Comparison of ENCODE assay signal across 22 cellular contexts in the genomic region with DNA sequence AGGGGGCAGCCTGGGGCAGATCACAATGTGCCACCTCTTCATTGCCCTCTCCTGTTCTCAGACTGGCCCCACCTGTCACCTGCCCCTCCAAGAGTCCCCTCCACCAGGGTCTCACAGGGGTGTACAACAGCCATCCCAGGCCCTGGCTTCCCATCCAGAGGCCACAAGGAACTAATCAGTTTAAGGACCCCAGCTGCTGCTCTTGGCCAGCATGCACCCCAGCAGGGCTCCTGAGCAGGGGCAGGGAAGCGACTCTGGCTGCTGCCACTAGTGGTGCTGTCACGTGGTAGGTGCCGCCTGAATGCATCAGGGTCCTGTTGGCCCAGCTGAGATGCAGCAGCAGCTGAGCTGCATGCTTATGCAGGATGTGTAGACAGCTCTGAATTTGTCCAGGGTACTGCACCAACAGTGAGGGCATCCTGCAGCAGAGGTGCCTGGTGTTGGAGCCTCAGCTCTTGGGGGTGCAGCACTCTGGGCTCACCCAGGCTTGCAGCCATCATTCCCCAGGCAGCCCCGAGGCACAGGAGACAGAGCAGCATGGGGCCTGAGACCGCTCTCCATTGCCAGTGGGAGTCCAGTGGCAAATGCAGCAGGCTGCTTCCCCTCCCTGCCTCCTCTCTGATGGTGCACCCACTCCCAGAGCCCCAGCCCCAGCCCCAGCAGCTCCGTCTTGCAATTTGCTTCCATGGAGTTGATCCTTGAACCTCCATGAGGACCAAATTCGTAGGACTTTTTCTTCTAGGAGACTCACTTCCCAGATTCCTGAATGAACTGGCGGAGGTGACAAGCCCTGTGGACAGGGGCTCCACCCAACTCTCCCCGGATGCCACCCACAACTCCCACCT.
"Had no signal": no experiment of that assay in that cellular context is flagged by ENCODE, and none has a peak within 500 bp of the region (broad histone marks: within the 10 kb centered on the region; RNA-seq: fewer than 3 reads in every experiment).

No MANE protein-coding gene starts in this region.

- H3K4me3 Mint-ChIP-seq: mesothelial cell of epicardium; natural killer cell; neural crest cell; stimulated activated naive B cell treated with anti-CD40 and anti-IgM and Interleukin-4, amounts not matched to agents 10 μg/mL and 1 μg/mL and 100 μg/mL, for 72 hours; stimulated activated naive CD8-positive, alpha-beta T cell treated with anti-CD3 and anti-CD28 coated beads, Interleukin-15, amount 100 ng/mL, for 72 hours had no signal

- H3K27me3 ChIP-seq: dorsolateral prefrontal cortex, testis, tibial nerve, upper lobe of right lung, vagina had no signal

- DNase-seq: cortex of kidney; dorsolateral prefrontal cortex; effector CD8-positive, alpha-beta T cell; foreskin melanocyte; heart left ventricle; hippocampal formation; natural killer cell; nucleus accumbens; psoas muscle; spleen; stimulated activated CD4-positive, alpha-beta T cell treated with anti-CD3 and anti-CD28 coated beads, Interleukin-15, amount 100 ng/mL, for 24 hours; stimulated activated CD4-positive, alpha-beta T cell treated with anti-CD3 and anti-CD28 coated beads, Interleukin-1b, Interleukin-23, amount 100 ng/mL, for 48 hours; stimulated activated CD4-positive, alpha-beta T cell treated with anti-CD3 and anti-CD28 coated beads, Interleukin-4, amount 100 ng/mL, for 24 hours; stimulated activated naive B cell treated with anti-CD40 and anti-IgM and Interleukin-4, amounts not matched to agents 10 μg/mL and 1 μg/mL and 100 μg/mL, for 72 hours; stimulated activated naive CD8-positive, alpha-beta T cell treated with anti-CD3 and anti-CD28 coated beads, Interleukin-15, amount 100 ng/mL, for 72 hours; testis; upper lobe of right lung had no signal

- H3K9ac ChIP-seq: parathyroid adenoma had no signal

- H3K27me3 Mint-ChIP-seq: stimulated activated naive CD8-positive, alpha-beta T cell treated with anti-CD3 and anti-CD28 coated beads, Interleukin-15, amount 100 ng/mL, for 72 hours had no signal

- H3K9me3 Mint-ChIP-seq: mesothelial cell of epicardium, natural killer cell, neural crest cell had no signal

- H3K9me3 ChIP-seq: heart left ventricle, psoas muscle, spleen, testis, tibial nerve, upper lobe of right lung, vagina had no signal

- H3K4me1 Mint-ChIP-seq: mesothelial cell of epicardium; natural killer cell; neural crest cell; stimulated activated naive B cell treated with anti-CD40 and anti-IgM and Interleukin-4, amounts not matched to agents 10 μg/mL and 1 μg/mL and 100 μg/mL, for 72 hours; stimulated activated naive CD8-positive, alpha-beta T cell treated with anti-CD3 and anti-CD28 coated beads, Interleukin-15, amount 100 ng/mL, for 72 hours had no signal

- H3K36me3 ChIP-seq: heart left ventricle, spleen, tibial nerve, upper lobe of right lung, vagina had no signal

- H2AFZ ChIP-seq: parathyroid adenoma had no signal

- H3K27ac ChIP-seq: dorsolateral prefrontal cortex, heart left ventricle, parathyroid adenoma, psoas muscle, spleen, testis, tibial nerve, upper lobe of right lung, vagina had no signal

- H3K27ac Mint-ChIP-seq: mesothelial cell of epicardium; natural killer cell; stimulated activated naive B cell treated with anti-CD40 and anti-IgM and Interleukin-4, amounts not matched to agents 10 μg/mL and 1 μg/mL and 100 μg/mL, for 72 hours had no signal

- H3K36me3 Mint-ChIP-seq: mesothelial cell of epicardium; natural killer cell; stimulated activated naive B cell treated with anti-CD40 and anti-IgM and Interleukin-4, amounts not matched to agents 10 μg/mL and 1 μg/mL and 100 μg/mL, for 72 hours had no signal

- H3K4me1 ChIP-seq: heart left ventricle, parathyroid adenoma, psoas muscle, spleen, testis, tibial nerve, upper lobe of right lung, vagina had no signal

- H3K4me3 ChIP-seq: dorsolateral prefrontal cortex, heart left ventricle, psoas muscle, spleen, testis, tibial nerve, upper lobe of right lung, vagina had no signal
